Comparison of ENCODE assay signal across 8 cellular contexts in the genomic region with DNA sequence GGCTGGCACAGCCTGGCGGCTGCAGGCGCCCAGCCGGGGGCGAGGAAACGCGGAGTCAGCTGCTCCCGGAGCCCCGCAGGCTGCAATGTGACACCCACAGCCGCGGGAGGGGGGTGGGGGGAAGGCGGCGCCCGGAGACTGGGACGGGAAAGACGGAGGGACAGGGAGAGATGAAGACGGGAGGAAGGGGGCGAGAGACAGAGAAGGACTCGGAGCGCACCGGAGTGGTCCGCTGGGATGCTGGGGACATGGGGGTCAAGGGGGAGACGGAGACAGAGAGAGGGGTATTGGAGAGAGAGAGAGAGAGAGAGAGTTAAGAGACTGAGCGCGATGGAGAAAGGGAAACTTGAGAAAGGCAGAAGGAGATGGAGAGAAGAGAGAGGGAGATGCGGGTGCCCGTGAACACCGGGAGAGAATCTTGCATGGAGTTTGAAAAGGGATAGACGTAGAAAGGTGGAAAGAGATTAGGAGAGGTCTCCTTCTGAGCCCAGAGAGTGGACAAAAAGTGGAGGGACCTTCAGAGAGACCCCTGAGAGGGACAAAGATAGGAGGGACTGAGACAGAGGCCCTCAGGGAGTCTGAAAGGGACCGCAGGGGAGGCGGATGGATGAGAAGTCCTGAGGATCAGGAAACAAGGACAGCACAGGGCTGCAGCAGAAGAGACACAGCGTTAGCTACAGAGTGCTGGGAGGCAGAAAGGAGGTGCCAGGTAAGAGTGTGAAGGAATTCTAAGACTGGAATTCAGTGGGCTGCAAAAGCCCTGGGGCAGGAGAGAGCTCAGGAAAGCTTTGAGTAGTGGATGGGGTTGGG.
DNase-seq lines count a peak whose midpoint lies in the region; ATAC-seq, FAIRE-seq and TF ChIP-seq lines count a peak whose summit lies in the region.

No MANE protein-coding gene starts in this region.

- peak overlapping the region; percentile 11 for H3K27ac Mint-ChIP-seq in stimulated activated naive B cell treated with anti-CD40 and anti-IgM and Interleukin-4, amounts not matched to agents 10 μg/mL and 1 μg/mL and 100 μg/mL, for 72 hours

- no peaks in the 10 kb centered on the region for H3K9me3 Mint-ChIP-seq in stimulated activated naive B cell treated with anti-CD40 and anti-IgM and Interleukin-4, amounts not matched to agents 10 μg/mL and 1 μg/mL and 100 μg/mL, for 72 hours

- peak overlapping the region; percentile 34 to 41 for H3K4me3 Mint-ChIP-seq in stimulated activated naive B cell treated with anti-CD40 and anti-IgM and Interleukin-4, amounts not matched to agents 10 μg/mL and 1 μg/mL and 100 μg/mL, for 72 hours

- in situ Hi-C loops in brain microvascular endothelial cell (cut with HindIII; ENCODE audit: low pct_ligation_motif_present, low sequenced_read_pairs) = no loop called here

- no peak for FAIRE-seq in HTR-8/SVneo (lab: Jason Lieb, UNC)

- H3K27me3 Mint-ChIP-seq in stimulated activated naive B cell treated with anti-CD40 and anti-IgM and Interleukin-4, amounts not matched to agents 10 μg/mL and 1 μg/mL and 100 μg/mL, for 72 hours = peaks cover 32 to 45% of the 10 kb centered on the region in 2 donors

- H2AFZ ChIP-seq in ACC112 (ENCODE audit: low read length, unreplicated experiment) = no peak overlapping the region

- H3K4me1 ChIP-seq in ACC112 (ENCODE audit: control insufficient read depth, insufficient read depth, low read length, unreplicated experiment) = no peaks in the 10 kb centered on the region

- no peak for TF ChIP-seq CTCF in brain microvascular endothelial cell (IDR thresholded peaks at IDR 0.05; ENCODE audit: low read depth, low read length, missing control alignments)

- no peaks in the 10 kb centered on the region for H3K79me2 ChIP-seq in ACC112 (ENCODE audit: control insufficient read depth, insufficient read depth, low read length, unreplicated experiment)

- peaks cover 16 to 18% of the 10 kb centered on the region in 2 donors for H3K36me3 Mint-ChIP-seq in stimulated activated naive B cell treated with anti-CD40 and anti-IgM and Interleukin-4, amounts not matched to agents 10 μg/mL and 1 μg/mL and 100 μg/mL, for 72 hours

- DNase-seq in HTR-8/SVneo (ENCODE audit: insufficient read length, low spot score) (peak; percentile 66), brain microvascular endothelial cell (no peak), iris pigment epithelial cell (ENCODE audit: low read depth) (peak; percentile 33), COLO829 (ENCODE audit: low spot score) (no peak), D341Med (ENCODE audit: low spot score) (no peak)
- no peak for DNase-seq in stimulated activated naive B cell treated with anti-CD40 and anti-IgM and Interleukin-4, amounts not matched to agents 10 μg/mL and 1 μg/mL and 100 μg/mL, for 72 hours

- H3K36me3 ChIP-seq in ACC112 (ENCODE audit: insufficient read depth, low read length) = no peaks in the 10 kb centered on the region
- H3K36me3 ChIP-seq in brain microvascular endothelial cell (replicated peaks) = peaks cover 21% of the 10 kb centered on the region

- H3K4me3 ChIP-seq in ACC112 (ENCODE audit: low read depth, low read length) (peak overlapping the region; percentile 74), brain microvascular endothelial cell (ENCODE audit: low read depth, low read length) (peak overlapping the region; percentile 51)

- H3K27ac ChIP-seq in ACC112 (ENCODE audit: low read depth, low read length) = no peak overlapping the region
- H3K27ac ChIP-seq in brain microvascular endothelial cell = no peak overlapping the region

- no peak for ATAC-seq in stimulated activated naive B cell treated with anti-CD40 and anti-IgM and Interleukin-4, amounts not matched to agents 10 μg/mL and 1 μg/mL and 100 μg/mL, for 72 hours (replicated peaks)
- ATAC-seq in HG02642 (IDR thresholded peaks at IDR 0.05; ENCODE audit: poor library complexity, unreplicated experiment) = no peak

- peaks cover 7 to 8% of the 10 kb centered on the region in 2 donors for H3K4me1 Mint-ChIP-seq in stimulated activated naive B cell treated with anti-CD40 and anti-IgM and Interleukin-4, amounts not matched to agents 10 μg/mL and 1 μg/mL and 100 μg/mL, for 72 hours

- H3K27me3 ChIP-seq in ACC112 (ENCODE audit: insufficient read depth, low read length) = no peaks in the 10 kb centered on the region
- no peaks in the 10 kb centered on the region for H3K27me3 ChIP-seq in brain microvascular endothelial cell (replicated peaks)

Comparison
In these comparisons a context has a peak if more than half of its experiments do, and no peak if none do; other contexts are left out.
1. DNase-seq: peak in HTR-8/SVneo (single experiment) and iris pigment epithelial cell (single experiment); none in brain microvascular endothelial cell (single experiment), stimulated activated naive B cell treated with anti-CD40 and anti-IgM and Interleukin-4, amounts not matched to agents 10 μg/mL and 1 μg/mL and 100 μg/mL, for 72 hours (single experiment), COLO829 (single experiment) and D341Med (single experiment).